In genomic region chr7:20026762-20027161, GRCh38 we compare ENCODE assay signal across 21 cellular contexts.
DNase-seq lines count a peak whose midpoint lies in the region; ATAC-seq and TF ChIP-seq lines count a peak whose summit lies in the region.
"Had no signal": no experiment of that assay in that cellular context is flagged by ENCODE, and none has a peak within 500 bp of the region (broad histone marks: within the 10 kb centered on the region; RNA-seq: fewer than 3 reads in every experiment).

No MANE protein-coding gene starts in this region.

- H2AFZ ChIP-seq in H9 (ENCODE audit: low read length): no peak overlapping the region
- H2AFZ ChIP-seq: GM23248 had no signal

- no peak for ATAC-seq in HG02981 (IDR thresholded peaks at IDR 0.05; ENCODE audit: unreplicated experiment)
- ATAC-seq: A549 had no signal

- no peak overlapping the region for H2BK12ac ChIP-seq in H9 (ENCODE audit: insufficient read length, low read depth, low read length)

- no peak overlapping the region for H4K5ac ChIP-seq in H9 (ENCODE audit: insufficient read length, low read depth, low read length)

- H3K36me3 Mint-ChIP-seq in H9 (ENCODE audit: insufficient read depth in 1 of 3, low read depth in 3 of 3): peaks cover 11 to 24% (median 13%) of the 10 kb centered on the region in 3 experiments; a peak in 6 of 7 replicates
- H3K36me3 Mint-ChIP-seq: CD14-positive monocyte; CD8-positive, alpha-beta memory T cell had no signal

- no peak overlapping the region for H2BK120ac ChIP-seq in H9 (ENCODE audit: low read depth, low read length, poor library complexity, severe bottlenecking)

- H3K9ac ChIP-seq in H9 (ENCODE audit: extremely low read depth, insufficient read length, low read length): no peak overlapping the region
- H3K9ac ChIP-seq in HUES64 (ENCODE audit: low read depth, low read length): no peak overlapping the region
- H3K9ac ChIP-seq in iPS-18a (ENCODE audit: low read length): peak overlapping the region; percentile 13
- H3K9ac ChIP-seq: BLaER1 treated with 17β-estradiol and CSF1 and Interleukin-3, amounts not matched to agents 10 nM and 100 nM; GM23248 had no signal

- H3K4me3 ChIP-seq in HUES64 (ENCODE audit: low read length): no peak overlapping the region; the same call in 1 of the 2 replicates
- H3K4me3 ChIP-seq in iPS-18a (ENCODE audit: low read length): no peak overlapping the region
- H3K4me3 ChIP-seq: A549; BLaER1 treated with 17β-estradiol and CSF1 and Interleukin-3, amounts not matched to agents 10 nM and 100 nM; GM23248 had no signal

- DNase-seq in H9 (no peak), NCI-H187 treated with DMSO at 0.1 percent for 48 hours (lab: John Stamatoyannopoulos, UW) (no peak), HuH-7.5 (ENCODE audit: low spot score) (no peak)
- DNase-seq in stimulated activated CD4-positive, alpha-beta T cell treated with anti-CD3 and anti-CD28 coated beads, Interleukin-1b, Interleukin-23, amount 100 ng/mL, for 48 hours: no peak
- DNase-seq: 8988T; ACHN; AML-193; BE2C; CD4-positive, alpha-beta T cell; CD8-positive, alpha-beta memory T cell; DMS 273 treated with DMSO at 0.1 percent for 48 hours; DMS79 treated with DMSO at 0.1 percent for 48 hours; GF-D8; GM23248; HCEC 1CT had no signal

- H4K8ac ChIP-seq in H9 (replicated peaks; ENCODE audit: insufficient read length, low read depth, low read length): no peak overlapping the region

- peaks cover 31 to 69% of the 10 kb centered on the region in 2 experiments for H3K4me1 Mint-ChIP-seq in H9
- H3K4me1 Mint-ChIP-seq: CD8-positive, alpha-beta memory T cell had no signal

- no peak overlapping the region for H3K56ac ChIP-seq in H9 (ENCODE audit: insufficient read length, low read depth, low read length)

- no peak overlapping the region for H2BK15ac ChIP-seq in H9 (ENCODE audit: low read depth, low read length)

- peaks cover 2% of the 10 kb centered on the region; the same call in 1 of the 2 replicates for H3K79me2 ChIP-seq in H9 (ENCODE audit: insufficient read depth, low read length)

- H4K91ac ChIP-seq in H9 (ENCODE audit: insufficient read length, low read depth, low read length): no peak overlapping the region

- H2BK20ac ChIP-seq in H9 (ENCODE audit: low read depth, low read length, poor library complexity, severe bottlenecking): no peak overlapping the region

- H3K4me3 Mint-ChIP-seq in H9: no peak overlapping the region
- H3K4me3 Mint-ChIP-seq: CD14-positive monocyte; CD4-positive, alpha-beta T cell; CD8-positive, alpha-beta memory T cell had no signal

- H3K79me1 ChIP-seq in H9 (ENCODE audit: insufficient read depth, low read depth, low read length, poor library complexity, severe bottlenecking): no peaks in the 10 kb centered on the region

- no peak overlapping the region for H2BK5ac ChIP-seq in H9 (ENCODE audit: insufficient read length, low read length)

- peaks cover 2 to 7% of the 10 kb centered on the region in 2 experiments; a peak in 4 of 5 replicates for H3K9me3 Mint-ChIP-seq in H9
- H3K9me3 Mint-ChIP-seq: CD4-positive, alpha-beta T cell had no signal

- H3K27ac ChIP-seq in H9 (ENCODE audit: insufficient read length, low read depth, low read length) (peak overlapping the region; percentile 94), HUES64 (ENCODE audit: low read depth, low read length) (peak overlapping the region; percentile 65), iPS-18a (ENCODE audit: low read length) (no peak overlapping the region)
- H3K27ac ChIP-seq: A549; BLaER1 treated with 17β-estradiol and CSF1 and Interleukin-3, amounts not matched to agents 10 nM and 100 nM; GM23248 had no signal

- H3K27me3 Mint-ChIP-seq in H9 (ENCODE audit: low read depth): no peaks in the 10 kb centered on the region
- H3K27me3 Mint-ChIP-seq: CD4-positive, alpha-beta T cell; CD8-positive, alpha-beta memory T cell had no signal

- H3T11ph ChIP-seq in H9 (ENCODE audit: low read length): no peak overlapping the region

- no peak overlapping the region for H3K4ac ChIP-seq in H9 (ENCODE audit: low read depth, low read length)

- peak overlapping the region; percentile 12 to 96 (median 46); a peak in 5 of 7 replicates for H3K27ac Mint-ChIP-seq in H9
- H3K27ac Mint-ChIP-seq: CD14-positive monocyte; CD4-positive, alpha-beta T cell; CD8-positive, alpha-beta memory T cell had no signal

- no peak overlapping the region for H3K14ac ChIP-seq in H9 (ENCODE audit: insufficient read depth, low read length)

- H3K23ac ChIP-seq in H9 (ENCODE audit: insufficient read length, low read depth, low read length): no peak overlapping the region

- no peak overlapping the region for H3K18ac ChIP-seq in H9 (ENCODE audit: insufficient read length, low read depth, low read length)

- no peak overlapping the region for H3K4me2 ChIP-seq in H9 (ENCODE audit: insufficient read depth, insufficient read length, low read length)
- H3K4me2 ChIP-seq: A549; BLaER1 treated with 17β-estradiol and CSF1 and Interleukin-3, amounts not matched to agents 10 nM and 100 nM had no signal

- no peak overlapping the region for H2AK5ac ChIP-seq in H9 (ENCODE audit: insufficient read length, low read length)

- H3K23me2 ChIP-seq in H9 (ENCODE audit: insufficient read length, low read depth, low read length, poor library complexity, severe bottlenecking): no peaks in the 10 kb centered on the region

- no CpG with 5 or more reads among the region's 4 CpGs for WGBS in H9 (ENCODE audit: extremely low coverage, insufficient read length, low lambda C conversion rate)
- 84% methylated on average over 4 of the region's 4 CpGs for WGBS in HUES64

- no peak for TF ChIP-seq CTCF in H9 (conservative IDR thresholded peaks at IDR 0.05)

- no peaks in the 10 kb centered on the region for H3K9me3 ChIP-seq in H9 (ENCODE audit: control insufficient read depth, low read depth, low read length)
- H3K9me3 ChIP-seq in HUES64 (ENCODE audit: insufficient read depth, low read depth, low read length): no peaks in the 10 kb centered on the region
- no peaks in the 10 kb centered on the region for H3K9me3 ChIP-seq in iPS-18a (ENCODE audit: control insufficient read depth, low read depth, low read length)
- H3K9me3 ChIP-seq: A549; BE2C; BLaER1 treated with 17β-estradiol and CSF1 and Interleukin-3, amounts not matched to agents 10 nM and 100 nM had no signal

- H4K20me1 ChIP-seq in H9 (ENCODE audit: control insufficient read depth, insufficient read depth, insufficient read length): no peaks in the 10 kb centered on the region
- H4K20me1 ChIP-seq: BLaER1 treated with 17β-estradiol and CSF1 and Interleukin-3, amounts not matched to agents 10 nM and 100 nM had no signal

- H3K36me3 ChIP-seq in HUES64 (ENCODE audit: insufficient read depth, low read length) (peaks cover 3% of the 10 kb centered on the region; the same call in 1 of the 2 replicates), iPS-18a (ENCODE audit: control insufficient read depth, low read depth, low read length) (no peaks in the 10 kb centered on the region)
- H3K36me3 ChIP-seq: BE2C; BLaER1 treated with 17β-estradiol and CSF1 and Interleukin-3, amounts not matched to agents 10 nM and 100 nM had no signal

- H3K4me1 ChIP-seq in H9 (ENCODE audit: insufficient read depth, low read length) (peaks cover 3% of the 10 kb centered on the region; the same call in 1 of the 2 replicates), HUES64 (ENCODE audit: insufficient read depth, low read length) (peaks cover 38% of the 10 kb centered on the region), iPS-18a (ENCODE audit: control insufficient read depth, low read depth, low read length) (peaks cover 18% of the 10 kb centered on the region)
- H3K4me1 ChIP-seq: BE2C had no signal

- H3K27me3 ChIP-seq in H9 (ENCODE audit: insufficient read depth, low read length) (no peaks in the 10 kb centered on the region), HUES64 (ENCODE audit: insufficient read depth, low read length) (no peaks in the 10 kb centered on the region), iPS-18a (ENCODE audit: control insufficient read depth, insufficient read depth, low read length) (no peaks in the 10 kb centered on the region)
- H3K27me3 ChIP-seq: BLaER1 treated with 17β-estradiol and CSF1 and Interleukin-3, amounts not matched to agents 10 nM and 100 nM had no signal
